ENCODE assay signal across 1 cellular context in the genomic region with DNA sequence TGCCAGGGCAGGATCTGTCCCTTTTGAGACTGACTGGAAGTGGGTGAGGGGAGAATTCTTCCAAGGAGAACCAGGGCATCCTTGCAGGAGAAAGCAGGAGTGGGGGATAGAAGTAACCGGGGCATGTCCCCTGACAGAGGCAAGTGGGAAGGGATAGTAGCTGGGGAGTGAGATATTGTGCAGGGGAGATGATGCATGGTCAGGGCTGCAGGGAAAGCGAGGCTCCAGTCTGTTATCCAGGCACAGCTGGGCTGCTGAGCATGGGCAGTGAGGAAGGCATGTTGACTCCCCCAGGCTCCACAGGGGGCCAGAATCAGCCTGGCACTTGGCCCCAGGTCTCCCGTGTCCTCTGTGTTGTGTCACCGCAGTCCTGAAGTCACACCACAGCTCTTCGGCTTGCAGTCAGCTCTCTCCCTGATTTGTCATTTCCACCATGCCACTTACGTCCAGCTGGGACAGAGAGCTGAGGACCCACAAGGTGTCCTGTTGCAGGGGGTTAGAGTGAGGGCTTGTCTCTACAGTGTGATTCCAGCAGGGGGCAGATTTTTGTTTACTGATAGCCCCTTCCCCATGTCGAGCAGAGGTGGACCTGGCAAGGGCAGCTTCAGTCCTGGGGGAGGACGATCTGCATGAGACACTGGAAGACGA.
TF ChIP-seq lines count a peak whose summit lies in the region.

No MANE protein-coding gene starts in this region.

TF ChIP-seq in GM23338, 12 proteins besides CTCF, POLR2A, EP300 and RAD21 (continued from another document):
- TF ChIP-seq, protein P1, sequence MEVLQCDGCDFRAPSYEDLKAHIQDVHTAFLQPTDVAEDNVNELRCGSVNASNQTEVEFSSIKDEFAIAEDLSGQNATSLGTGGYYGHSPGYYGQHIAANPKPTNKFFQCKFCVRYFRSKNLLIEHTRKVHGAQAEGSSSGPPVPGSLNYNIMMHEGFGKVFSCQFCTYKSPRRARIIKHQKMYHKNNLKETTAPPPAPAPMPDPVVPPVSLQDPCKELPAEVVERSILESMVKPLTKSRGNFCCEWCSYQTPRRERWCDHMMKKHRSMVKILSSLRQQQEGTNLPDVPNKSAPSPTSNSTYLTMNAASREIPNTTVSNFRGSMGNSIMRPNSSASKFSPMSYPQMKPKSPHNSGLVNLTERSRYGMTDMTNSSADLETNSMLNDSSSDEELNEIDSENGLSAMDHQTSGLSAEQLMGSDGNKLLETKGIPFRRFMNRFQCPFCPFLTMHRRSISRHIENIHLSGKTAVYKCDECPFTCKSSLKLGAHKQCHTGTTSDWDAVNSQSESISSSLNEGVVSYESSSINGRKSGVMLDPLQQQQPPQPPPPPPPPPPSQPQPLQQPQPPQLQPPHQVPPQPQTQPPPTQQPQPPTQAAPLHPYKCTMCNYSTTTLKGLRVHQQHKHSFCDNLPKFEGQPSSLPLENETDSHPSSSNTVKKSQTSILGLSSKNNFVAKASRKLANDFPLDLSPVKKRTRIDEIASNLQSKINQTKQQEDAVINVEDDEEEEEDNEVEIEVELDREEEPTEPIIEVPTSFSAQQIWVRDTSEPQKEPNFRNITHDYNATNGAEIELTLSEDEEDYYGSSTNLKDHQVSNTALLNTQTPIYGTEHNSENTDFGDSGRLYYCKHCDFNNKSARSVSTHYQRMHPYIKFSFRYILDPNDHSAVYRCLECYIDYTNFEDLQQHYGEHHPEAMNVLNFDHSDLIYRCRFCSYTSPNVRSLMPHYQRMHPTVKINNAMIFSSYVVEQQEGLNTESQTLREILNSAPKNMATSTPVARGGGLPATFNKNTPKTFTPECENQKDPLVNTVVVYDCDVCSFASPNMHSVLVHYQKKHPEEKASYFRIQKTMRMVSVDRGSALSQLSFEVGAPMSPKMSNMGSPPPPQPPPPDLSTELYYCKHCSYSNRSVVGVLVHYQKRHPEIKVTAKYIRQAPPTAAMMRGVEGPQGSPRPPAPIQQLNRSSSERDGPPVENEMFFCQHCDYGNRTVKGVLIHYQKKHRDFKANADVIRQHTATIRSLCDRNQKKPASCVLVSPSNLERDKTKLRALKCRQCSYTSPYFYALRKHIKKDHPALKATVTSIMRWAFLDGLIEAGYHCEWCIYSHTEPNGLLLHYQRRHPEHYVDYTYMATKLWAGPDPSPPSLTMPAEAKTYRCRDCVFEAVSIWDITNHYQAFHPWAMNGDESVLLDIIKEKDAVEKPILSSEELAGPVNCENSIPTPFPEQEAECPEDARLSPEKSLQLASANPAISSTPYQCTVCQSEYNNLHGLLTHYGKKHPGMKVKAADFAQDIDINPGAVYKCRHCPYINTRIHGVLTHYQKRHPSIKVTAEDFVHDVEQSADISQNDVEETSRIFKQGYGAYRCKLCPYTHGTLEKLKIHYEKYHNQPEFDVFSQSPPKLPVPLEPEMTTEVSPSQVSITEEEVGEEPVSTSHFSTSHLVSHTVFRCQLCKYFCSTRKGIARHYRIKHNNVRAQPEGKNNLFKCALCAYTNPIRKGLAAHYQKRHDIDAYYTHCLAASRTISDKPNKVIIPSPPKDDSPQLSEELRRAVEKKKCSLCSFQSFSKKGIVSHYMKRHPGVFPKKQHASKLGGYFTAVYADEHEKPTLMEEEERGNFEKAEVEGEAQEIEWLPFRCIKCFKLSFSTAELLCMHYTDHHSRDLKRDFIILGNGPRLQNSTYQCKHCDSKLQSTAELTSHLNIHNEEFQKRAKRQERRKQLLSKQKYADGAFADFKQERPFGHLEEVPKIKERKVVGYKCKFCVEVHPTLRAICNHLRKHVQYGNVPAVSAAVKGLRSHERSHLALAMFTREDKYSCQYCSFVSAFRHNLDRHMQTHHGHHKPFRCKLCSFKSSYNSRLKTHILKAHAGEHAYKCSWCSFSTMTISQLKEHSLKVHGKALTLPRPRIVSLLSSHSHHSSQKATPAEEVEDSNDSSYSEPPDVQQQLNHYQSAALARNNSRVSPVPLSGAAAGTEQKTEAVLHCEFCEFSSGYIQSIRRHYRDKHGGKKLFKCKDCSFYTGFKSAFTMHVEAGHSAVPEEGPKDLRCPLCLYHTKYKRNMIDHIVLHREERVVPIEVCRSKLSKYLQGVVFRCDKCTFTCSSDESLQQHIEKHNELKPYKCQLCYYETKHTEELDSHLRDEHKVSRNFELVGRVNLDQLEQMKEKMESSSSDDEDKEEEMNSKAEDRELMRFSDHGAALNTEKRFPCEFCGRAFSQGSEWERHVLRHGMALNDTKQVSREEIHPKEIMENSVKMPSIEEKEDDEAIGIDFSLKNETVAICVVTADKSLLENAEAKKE (CRISPR knock-in tag; IDR thresholded peaks at IDR 0.05), result no peak
- no peak for TF ChIP-seq ZNF331 (CRISPR knock-in tag; IDR thresholded peaks at IDR 0.05; ENCODE audit: low read depth)
- TF ChIP-seq JUNB (IDR thresholded peaks at IDR 0.05; ENCODE audit: unreplicated experiment), result no peak
- TF ChIP-seq POLR2AphosphoS5 (IDR thresholded peaks at IDR 0.05; ENCODE audit: low read depth), result no peak; the same call in 1 of the 2 replicates
